1 cellular context compared by ENCODE assay signal in the genomic region with DNA sequence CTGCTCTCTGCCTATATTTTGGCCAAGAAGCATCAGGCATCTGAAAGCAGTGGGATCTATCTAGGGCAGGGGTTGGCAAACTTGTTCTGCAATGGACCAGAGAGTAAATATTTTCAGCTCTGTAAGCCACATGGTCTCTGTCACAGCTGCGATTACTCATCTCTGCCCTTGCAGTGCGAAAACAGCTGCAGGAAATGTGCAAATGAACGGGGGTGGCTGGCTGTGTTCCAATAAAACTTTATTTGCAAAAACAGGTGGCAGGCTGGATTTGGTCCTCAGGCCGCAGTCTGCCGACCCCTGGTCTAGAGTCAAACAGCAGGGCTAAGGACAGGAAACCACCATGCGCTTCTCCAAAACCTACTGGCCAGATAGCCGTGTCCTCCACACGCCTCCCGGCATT.
TF ChIP-seq lines count a peak whose summit lies in the region.

No MANE protein-coding gene starts in this region.

TF ChIP-seq in K562, 482 proteins besides CTCF, POLR2A, EP300 and RAD21 (continued from another document):
- TF ChIP-seq, protein P1, sequence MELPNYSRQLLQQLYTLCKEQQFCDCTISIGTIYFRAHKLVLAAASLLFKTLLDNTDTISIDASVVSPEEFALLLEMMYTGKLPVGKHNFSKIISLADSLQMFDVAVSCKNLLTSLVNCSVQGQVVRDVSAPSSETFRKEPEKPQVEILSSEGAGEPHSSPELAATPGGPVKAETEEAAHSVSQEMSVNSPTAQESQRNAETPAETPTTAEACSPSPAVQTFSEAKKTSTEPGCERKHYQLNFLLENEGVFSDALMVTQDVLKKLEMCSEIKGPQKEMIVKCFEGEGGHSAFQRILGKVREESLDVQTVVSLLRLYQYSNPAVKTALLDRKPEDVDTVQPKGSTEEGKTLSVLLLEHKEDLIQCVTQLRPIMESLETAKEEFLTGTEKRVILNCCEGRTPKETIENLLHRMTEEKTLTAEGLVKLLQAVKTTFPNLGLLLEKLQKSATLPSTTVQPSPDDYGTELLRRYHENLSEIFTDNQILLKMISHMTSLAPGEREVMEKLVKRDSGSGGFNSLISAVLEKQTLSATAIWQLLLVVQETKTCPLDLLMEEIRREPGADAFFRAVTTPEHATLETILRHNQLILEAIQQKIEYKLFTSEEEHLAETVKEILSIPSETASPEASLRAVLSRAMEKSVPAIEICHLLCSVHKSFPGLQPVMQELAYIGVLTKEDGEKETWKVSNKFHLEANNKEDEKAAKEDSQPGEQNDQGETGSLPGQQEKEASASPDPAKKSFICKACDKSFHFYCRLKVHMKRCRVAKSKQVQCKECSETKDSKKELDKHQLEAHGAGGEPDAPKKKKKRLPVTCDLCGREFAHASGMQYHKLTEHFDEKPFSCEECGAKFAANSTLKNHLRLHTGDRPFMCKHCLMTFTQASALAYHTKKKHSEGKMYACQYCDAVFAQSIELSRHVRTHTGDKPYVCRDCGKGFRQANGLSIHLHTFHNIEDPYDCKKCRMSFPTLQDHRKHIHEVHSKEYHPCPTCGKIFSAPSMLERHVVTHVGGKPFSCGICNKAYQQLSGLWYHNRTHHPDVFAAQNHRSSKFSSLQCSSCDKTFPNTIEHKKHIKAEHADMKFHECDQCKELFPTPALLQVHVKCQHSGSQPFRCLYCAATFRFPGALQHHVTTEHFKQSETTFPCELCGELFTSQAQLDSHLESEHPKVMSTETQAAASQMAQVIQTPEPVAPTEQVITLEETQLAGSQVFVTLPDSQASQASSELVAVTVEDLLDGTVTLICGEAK (IDR thresholded peaks at IDR 0.05) = peak; percentile 89
- TF ChIP-seq, protein P1 (CRISPR knock-in tag; IDR thresholded peaks at IDR 0.05) = peak; percentile 84
- TF ChIP-seq ZNF354B (CRISPR knock-in tag; IDR thresholded peaks at IDR 0.05) = no peak
